Comparison of ENCODE assay signal across 1 cellular context in the genomic region with DNA sequence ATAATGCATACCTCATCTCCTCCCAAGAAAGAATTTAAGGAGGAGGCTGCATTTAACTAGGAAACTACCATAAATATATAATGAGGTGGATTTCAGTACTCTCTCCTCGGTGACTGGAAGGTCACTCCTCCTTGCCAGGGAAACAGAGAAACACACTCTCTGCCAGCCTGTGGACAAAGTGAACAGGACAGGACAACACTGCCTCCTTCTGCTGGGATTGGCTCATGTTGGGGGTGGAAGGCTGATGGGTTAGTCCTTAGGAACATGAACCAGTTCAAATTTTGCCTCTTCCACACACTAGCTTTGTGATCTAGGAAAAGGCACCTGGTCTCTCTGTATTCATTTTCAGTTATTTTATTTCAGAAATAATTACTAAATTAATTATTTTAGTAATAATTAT.
TF ChIP-seq lines count a peak whose summit lies in the region.

No MANE protein-coding gene starts in this region.

TF ChIP-seq in GM23338, 12 proteins besides CTCF, POLR2A, EP300 and RAD21 (continued from another document):
- TF ChIP-seq, protein P1, sequence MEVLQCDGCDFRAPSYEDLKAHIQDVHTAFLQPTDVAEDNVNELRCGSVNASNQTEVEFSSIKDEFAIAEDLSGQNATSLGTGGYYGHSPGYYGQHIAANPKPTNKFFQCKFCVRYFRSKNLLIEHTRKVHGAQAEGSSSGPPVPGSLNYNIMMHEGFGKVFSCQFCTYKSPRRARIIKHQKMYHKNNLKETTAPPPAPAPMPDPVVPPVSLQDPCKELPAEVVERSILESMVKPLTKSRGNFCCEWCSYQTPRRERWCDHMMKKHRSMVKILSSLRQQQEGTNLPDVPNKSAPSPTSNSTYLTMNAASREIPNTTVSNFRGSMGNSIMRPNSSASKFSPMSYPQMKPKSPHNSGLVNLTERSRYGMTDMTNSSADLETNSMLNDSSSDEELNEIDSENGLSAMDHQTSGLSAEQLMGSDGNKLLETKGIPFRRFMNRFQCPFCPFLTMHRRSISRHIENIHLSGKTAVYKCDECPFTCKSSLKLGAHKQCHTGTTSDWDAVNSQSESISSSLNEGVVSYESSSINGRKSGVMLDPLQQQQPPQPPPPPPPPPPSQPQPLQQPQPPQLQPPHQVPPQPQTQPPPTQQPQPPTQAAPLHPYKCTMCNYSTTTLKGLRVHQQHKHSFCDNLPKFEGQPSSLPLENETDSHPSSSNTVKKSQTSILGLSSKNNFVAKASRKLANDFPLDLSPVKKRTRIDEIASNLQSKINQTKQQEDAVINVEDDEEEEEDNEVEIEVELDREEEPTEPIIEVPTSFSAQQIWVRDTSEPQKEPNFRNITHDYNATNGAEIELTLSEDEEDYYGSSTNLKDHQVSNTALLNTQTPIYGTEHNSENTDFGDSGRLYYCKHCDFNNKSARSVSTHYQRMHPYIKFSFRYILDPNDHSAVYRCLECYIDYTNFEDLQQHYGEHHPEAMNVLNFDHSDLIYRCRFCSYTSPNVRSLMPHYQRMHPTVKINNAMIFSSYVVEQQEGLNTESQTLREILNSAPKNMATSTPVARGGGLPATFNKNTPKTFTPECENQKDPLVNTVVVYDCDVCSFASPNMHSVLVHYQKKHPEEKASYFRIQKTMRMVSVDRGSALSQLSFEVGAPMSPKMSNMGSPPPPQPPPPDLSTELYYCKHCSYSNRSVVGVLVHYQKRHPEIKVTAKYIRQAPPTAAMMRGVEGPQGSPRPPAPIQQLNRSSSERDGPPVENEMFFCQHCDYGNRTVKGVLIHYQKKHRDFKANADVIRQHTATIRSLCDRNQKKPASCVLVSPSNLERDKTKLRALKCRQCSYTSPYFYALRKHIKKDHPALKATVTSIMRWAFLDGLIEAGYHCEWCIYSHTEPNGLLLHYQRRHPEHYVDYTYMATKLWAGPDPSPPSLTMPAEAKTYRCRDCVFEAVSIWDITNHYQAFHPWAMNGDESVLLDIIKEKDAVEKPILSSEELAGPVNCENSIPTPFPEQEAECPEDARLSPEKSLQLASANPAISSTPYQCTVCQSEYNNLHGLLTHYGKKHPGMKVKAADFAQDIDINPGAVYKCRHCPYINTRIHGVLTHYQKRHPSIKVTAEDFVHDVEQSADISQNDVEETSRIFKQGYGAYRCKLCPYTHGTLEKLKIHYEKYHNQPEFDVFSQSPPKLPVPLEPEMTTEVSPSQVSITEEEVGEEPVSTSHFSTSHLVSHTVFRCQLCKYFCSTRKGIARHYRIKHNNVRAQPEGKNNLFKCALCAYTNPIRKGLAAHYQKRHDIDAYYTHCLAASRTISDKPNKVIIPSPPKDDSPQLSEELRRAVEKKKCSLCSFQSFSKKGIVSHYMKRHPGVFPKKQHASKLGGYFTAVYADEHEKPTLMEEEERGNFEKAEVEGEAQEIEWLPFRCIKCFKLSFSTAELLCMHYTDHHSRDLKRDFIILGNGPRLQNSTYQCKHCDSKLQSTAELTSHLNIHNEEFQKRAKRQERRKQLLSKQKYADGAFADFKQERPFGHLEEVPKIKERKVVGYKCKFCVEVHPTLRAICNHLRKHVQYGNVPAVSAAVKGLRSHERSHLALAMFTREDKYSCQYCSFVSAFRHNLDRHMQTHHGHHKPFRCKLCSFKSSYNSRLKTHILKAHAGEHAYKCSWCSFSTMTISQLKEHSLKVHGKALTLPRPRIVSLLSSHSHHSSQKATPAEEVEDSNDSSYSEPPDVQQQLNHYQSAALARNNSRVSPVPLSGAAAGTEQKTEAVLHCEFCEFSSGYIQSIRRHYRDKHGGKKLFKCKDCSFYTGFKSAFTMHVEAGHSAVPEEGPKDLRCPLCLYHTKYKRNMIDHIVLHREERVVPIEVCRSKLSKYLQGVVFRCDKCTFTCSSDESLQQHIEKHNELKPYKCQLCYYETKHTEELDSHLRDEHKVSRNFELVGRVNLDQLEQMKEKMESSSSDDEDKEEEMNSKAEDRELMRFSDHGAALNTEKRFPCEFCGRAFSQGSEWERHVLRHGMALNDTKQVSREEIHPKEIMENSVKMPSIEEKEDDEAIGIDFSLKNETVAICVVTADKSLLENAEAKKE (CRISPR knock-in tag; IDR thresholded peaks at IDR 0.05) = no peak
